2 cellular contexts compared by ENCODE assay signal in the genomic region with DNA sequence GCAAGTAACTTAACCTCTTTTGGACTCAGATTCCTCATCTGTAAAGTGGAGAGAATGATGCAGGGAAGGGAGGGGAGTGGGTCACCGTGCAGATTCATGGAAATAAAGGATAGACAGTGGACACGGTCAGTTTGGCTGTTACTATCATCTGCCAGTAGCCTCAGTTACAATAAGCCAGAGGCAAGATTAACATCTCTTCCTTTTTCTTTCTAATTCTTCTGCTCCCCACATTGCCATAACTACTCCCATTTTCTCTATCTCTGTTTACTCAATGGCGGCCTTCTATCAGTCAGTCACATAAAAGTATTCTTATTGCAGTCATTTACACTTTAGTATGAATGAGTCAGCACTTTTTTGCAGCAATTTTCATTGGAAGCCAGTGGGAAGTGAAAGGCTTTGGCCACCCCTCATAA.
TF ChIP-seq lines count a peak whose summit lies in the region.

No MANE protein-coding gene starts in this region.

TF ChIP-seq in SK-N-SH, 30 proteins besides CTCF, POLR2A, EP300 and RAD21:
- TF ChIP-seq GATA2 (CRISPR knock-in tag; IDR thresholded peaks at IDR 0.05) = no peak
- no peak for TF ChIP-seq ELF1 (IDR thresholded peaks at IDR 0.05)
- TF ChIP-seq NFIC (IDR thresholded peaks at IDR 0.05; ENCODE audit: borderline replicate concordance) = no peak
- TF ChIP-seq GABPA (IDR thresholded peaks at IDR 0.05; ENCODE audit: low read depth) = no peak
- TF ChIP-seq, protein P1, sequence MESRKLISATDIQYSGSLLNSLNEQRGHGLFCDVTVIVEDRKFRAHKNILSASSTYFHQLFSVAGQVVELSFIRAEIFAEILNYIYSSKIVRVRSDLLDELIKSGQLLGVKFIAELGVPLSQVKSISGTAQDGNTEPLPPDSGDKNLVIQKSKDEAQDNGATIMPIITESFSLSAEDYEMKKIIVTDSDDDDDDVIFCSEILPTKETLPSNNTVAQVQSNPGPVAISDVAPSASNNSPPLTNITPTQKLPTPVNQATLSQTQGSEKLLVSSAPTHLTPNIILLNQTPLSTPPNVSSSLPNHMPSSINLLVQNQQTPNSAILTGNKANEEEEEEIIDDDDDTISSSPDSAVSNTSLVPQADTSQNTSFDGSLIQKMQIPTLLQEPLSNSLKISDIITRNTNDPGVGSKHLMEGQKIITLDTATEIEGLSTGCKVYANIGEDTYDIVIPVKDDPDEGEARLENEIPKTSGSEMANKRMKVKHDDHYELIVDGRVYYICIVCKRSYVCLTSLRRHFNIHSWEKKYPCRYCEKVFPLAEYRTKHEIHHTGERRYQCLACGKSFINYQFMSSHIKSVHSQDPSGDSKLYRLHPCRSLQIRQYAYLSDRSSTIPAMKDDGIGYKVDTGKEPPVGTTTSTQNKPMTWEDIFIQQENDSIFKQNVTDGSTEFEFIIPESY (IDR thresholded peaks at IDR 0.05; ENCODE audit: borderline replicate concordance, low read depth) = no peak
- no peak for TF ChIP-seq MEF2A (IDR thresholded peaks at IDR 0.05; ENCODE audit: borderline replicate concordance, low read depth)
- TF ChIP-seq, protein P2, sequence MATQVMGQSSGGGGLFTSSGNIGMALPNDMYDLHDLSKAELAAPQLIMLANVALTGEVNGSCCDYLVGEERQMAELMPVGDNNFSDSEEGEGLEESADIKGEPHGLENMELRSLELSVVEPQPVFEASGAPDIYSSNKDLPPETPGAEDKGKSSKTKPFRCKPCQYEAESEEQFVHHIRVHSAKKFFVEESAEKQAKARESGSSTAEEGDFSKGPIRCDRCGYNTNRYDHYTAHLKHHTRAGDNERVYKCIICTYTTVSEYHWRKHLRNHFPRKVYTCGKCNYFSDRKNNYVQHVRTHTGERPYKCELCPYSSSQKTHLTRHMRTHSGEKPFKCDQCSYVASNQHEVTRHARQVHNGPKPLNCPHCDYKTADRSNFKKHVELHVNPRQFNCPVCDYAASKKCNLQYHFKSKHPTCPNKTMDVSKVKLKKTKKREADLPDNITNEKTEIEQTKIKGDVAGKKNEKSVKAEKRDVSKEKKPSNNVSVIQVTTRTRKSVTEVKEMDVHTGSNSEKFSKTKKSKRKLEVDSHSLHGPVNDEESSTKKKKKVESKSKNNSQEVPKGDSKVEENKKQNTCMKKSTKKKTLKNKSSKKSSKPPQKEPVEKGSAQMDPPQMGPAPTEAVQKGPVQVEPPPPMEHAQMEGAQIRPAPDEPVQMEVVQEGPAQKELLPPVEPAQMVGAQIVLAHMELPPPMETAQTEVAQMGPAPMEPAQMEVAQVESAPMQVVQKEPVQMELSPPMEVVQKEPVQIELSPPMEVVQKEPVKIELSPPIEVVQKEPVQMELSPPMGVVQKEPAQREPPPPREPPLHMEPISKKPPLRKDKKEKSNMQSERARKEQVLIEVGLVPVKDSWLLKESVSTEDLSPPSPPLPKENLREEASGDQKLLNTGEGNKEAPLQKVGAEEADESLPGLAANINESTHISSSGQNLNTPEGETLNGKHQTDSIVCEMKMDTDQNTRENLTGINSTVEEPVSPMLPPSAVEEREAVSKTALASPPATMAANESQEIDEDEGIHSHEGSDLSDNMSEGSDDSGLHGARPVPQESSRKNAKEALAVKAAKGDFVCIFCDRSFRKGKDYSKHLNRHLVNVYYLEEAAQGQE (IDR thresholded peaks at IDR 0.05; ENCODE audit: low read depth, low read length) = no peak
- TF ChIP-seq SIN3A (IDR thresholded peaks at IDR 0.05; ENCODE audit: borderline replicate concordance, low read depth, low read length) = no peak
- TF ChIP-seq YY1 (IDR thresholded peaks at IDR 0.05; ENCODE audit: low read depth) = no peak
- TF ChIP-seq JUND (IDR thresholded peaks at IDR 0.05) = no peak
- TF ChIP-seq, protein P3, sequence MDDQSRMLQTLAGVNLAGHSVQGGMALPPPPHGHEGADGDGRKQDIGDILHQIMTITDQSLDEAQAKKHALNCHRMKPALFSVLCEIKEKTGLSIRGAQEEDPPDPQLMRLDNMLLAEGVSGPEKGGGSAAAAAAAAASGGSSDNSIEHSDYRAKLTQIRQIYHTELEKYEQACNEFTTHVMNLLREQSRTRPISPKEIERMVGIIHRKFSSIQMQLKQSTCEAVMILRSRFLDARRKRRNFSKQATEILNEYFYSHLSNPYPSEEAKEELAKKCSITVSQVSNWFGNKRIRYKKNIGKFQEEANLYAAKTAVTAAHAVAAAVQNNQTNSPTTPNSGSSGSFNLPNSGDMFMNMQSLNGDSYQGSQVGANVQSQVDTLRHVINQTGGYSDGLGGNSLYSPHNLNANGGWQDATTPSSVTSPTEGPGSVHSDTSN (IDR thresholded peaks at IDR 0.05) = no peak
- no peak for TF ChIP-seq RXRA (IDR thresholded peaks at IDR 0.05; ENCODE audit: borderline replicate concordance, low read depth)
TF ChIP-seq in SK-N-SH: peak in this region for 0.

TF ChIP-seq in SK-N-SH treated with all-trans-retinoic acid at 6 μM for 48 hours, 23 proteins besides CTCF, POLR2A, EP300 and RAD21:
- TF ChIP-seq, protein P4, sequence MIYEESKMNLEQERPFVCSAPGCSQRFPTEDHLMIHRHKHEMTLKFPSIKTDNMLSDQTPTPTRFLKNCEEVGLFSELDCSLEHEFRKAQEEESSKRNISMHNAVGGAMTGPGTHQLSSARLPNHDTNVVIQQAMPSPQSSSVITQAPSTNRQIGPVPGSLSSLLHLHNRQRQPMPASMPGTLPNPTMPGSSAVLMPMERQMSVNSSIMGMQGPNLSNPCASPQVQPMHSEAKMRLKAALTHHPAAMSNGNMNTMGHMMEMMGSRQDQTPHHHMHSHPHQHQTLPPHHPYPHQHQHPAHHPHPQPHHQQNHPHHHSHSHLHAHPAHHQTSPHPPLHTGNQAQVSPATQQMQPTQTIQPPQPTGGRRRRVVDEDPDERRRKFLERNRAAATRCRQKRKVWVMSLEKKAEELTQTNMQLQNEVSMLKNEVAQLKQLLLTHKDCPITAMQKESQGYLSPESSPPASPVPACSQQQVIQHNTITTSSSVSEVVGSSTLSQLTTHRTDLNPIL (CRISPR knock-in tag; IDR thresholded peaks at IDR 0.05; ENCODE audit: low read depth) = no peak
- TF ChIP-seq ZFP30 (CRISPR knock-in tag; IDR thresholded peaks at IDR 0.05) (no peak), ZC3H10 (CRISPR knock-in tag; IDR thresholded peaks at IDR 0.05) (no peak), TOX (CRISPR knock-in tag; IDR thresholded peaks at IDR 0.05; ENCODE audit: borderline replicate concordance) (no peak), ISL1 (CRISPR knock-in tag; IDR thresholded peaks at IDR 0.05) (no peak), BACH2 (CRISPR knock-in tag; IDR thresholded peaks at IDR 0.05; ENCODE audit: borderline replicate concordance) (no peak), ZNF8 (CRISPR knock-in tag; IDR thresholded peaks at IDR 0.05) (no peak)
TF ChIP-seq in SK-N-SH treated with all-trans-retinoic acid at 6 μM for 48 hours: peak in this region for 0.
